Comparison of ENCODE assay signal across 8 cellular contexts in the genomic region with DNA sequence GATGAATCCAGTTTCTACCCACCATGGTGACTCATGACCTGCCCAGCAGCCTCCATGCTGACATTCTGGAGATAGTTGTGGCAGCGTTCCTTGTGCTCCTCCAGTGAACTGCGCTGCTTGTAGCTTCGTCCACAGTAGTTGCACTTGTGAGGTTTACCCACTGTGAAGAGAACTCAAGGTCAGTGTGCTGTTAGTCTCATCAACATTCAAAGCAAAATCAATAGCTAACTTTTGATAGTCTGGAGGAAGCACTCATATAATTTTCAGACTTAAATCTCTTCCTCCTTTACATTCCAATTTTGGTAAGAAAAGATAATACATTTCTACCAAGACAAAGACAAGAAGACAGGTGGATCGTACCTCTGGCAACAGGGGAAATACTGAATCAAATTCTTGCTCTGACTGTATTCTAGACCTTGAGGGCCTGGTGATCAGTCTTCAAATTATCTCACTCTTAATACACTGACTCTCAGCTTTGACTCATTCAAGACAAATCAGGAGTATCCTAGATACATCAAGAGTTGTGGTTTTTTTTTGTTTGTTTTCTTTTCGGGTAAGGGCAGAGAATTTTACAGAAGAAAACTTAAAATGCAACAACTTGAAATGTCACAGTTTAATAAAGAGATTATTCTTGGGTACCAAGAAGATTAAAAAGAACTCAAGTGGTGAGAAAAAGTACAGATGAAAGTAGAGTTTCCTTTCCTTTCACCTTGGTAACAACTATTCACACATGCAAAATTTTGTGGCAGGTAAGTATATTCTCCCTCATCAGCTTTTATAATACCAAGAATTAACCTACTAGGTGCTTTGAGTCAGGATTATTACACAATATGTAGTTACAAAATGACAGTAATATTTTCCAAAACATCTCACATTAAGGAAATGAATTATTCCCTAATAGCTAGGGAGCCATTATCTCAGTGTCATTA.
A peak's percentile ranks its signal among the peaks of the same experiment; 100 is the strongest.
DNase-seq lines count a peak whose midpoint lies in the region; ATAC-seq lines count a peak whose summit lies in the region.

No MANE protein-coding gene starts in this region.

- H3K4me1 Mint-ChIP-seq in activated T-cell treated with anti-CD3 and anti-CD28 coated beads, Interleukin-2, amount 50 U/mL, for 24 hours (ENCODE audit: low read depth) = peaks cover 31% of the 10 kb centered on the region
- peaks cover 27% of the 10 kb centered on the region for H3K4me1 Mint-ChIP-seq in activated CD8-positive, alpha-beta T cell treated with anti-CD3 and anti-CD28 coated beads, Interleukin-2, amount 10 ng/mL, durations not matched to agents 7 days and 5 days (ENCODE audit: low read depth)
- H3K4me1 Mint-ChIP-seq in stimulated activated effector memory CD8-positive, alpha-beta T cell treated with anti-CD3 and anti-CD28 coated beads, Interleukin-12 subunit alpha, Interleukin-12 subunit beta, amount 100 ng/mL, for 72 hours = peaks cover 24% of the 10 kb centered on the region

- peak overlapping the region; percentile 0 for H3K4me3 Mint-ChIP-seq in activated T-cell treated with anti-CD3 and anti-CD28 coated beads, Interleukin-2, amount 50 U/mL, for 24 hours
- H3K4me3 Mint-ChIP-seq in activated CD8-positive, alpha-beta T cell treated with anti-CD3 and anti-CD28 coated beads, Interleukin-2, amount 10 ng/mL, durations not matched to agents 7 days and 5 days = no peak overlapping the region
- peak overlapping the region; percentile 44 for H3K4me3 Mint-ChIP-seq in stimulated activated effector memory CD8-positive, alpha-beta T cell treated with anti-CD3 and anti-CD28 coated beads, Interleukin-12 subunit alpha, Interleukin-12 subunit beta, amount 100 ng/mL, for 72 hours

- no peaks in the 10 kb centered on the region for H3K36me3 Mint-ChIP-seq in activated T-cell treated with anti-CD3 and anti-CD28 coated beads, Interleukin-2, amount 50 U/mL, for 24 hours (ENCODE audit: low read depth)
- peaks cover 32% of the 10 kb centered on the region for H3K36me3 Mint-ChIP-seq in activated CD8-positive, alpha-beta T cell treated with anti-CD3 and anti-CD28 coated beads, Interleukin-2, amount 10 ng/mL, durations not matched to agents 7 days and 5 days (ENCODE audit: low read depth)
- H3K36me3 Mint-ChIP-seq in stimulated activated effector memory CD8-positive, alpha-beta T cell treated with anti-CD3 and anti-CD28 coated beads, Interleukin-12 subunit alpha, Interleukin-12 subunit beta, amount 100 ng/mL, for 72 hours = peaks cover 60% of the 10 kb centered on the region

- peak; percentile 88 for ATAC-seq in HG02852 (IDR thresholded peaks at IDR 0.05; ENCODE audit: unreplicated experiment)
- peak; percentile 64 for ATAC-seq in activated CD8-positive, alpha-beta T cell treated with anti-CD3 and anti-CD28 coated beads, Interleukin-2, amount 10 ng/mL, durations not matched to agents 7 days and 5 days
- peak; percentile 99 for ATAC-seq in stimulated activated effector memory CD8-positive, alpha-beta T cell treated with anti-CD3 and anti-CD28 coated beads, Interleukin-12 subunit alpha, Interleukin-12 subunit beta, amount 100 ng/mL, for 72 hours

- H3K27me3 Mint-ChIP-seq in activated T-cell treated with anti-CD3 and anti-CD28 coated beads, Interleukin-2, amount 50 U/mL, for 24 hours = peaks cover 9% of the 10 kb centered on the region
- peaks cover 3% of the 10 kb centered on the region for H3K27me3 Mint-ChIP-seq in activated CD8-positive, alpha-beta T cell treated with anti-CD3 and anti-CD28 coated beads, Interleukin-2, amount 10 ng/mL, durations not matched to agents 7 days and 5 days (ENCODE audit: low read depth)

- CTCF ChIA-PET in activated CD8-positive, alpha-beta T cell treated with anti-CD3 and anti-CD28 coated beads, Interleukin-2, amount 10 ng/mL, durations not matched to agents 7 days and 5 days (lab: Charles Lee) = interaction anchor here (0.6 kb wide), 1 partner anchor 135 kb away, joined by 3 read pairs; no protein-coding TSS in a partner anchor

- peak overlapping the region; percentile 93 for H3K27ac Mint-ChIP-seq in activated T-cell treated with anti-CD3 and anti-CD28 coated beads, Interleukin-2, amount 50 U/mL, for 24 hours
- no peak overlapping the region for H3K27ac Mint-ChIP-seq in activated CD8-positive, alpha-beta T cell treated with anti-CD3 and anti-CD28 coated beads, Interleukin-2, amount 10 ng/mL, durations not matched to agents 7 days and 5 days
- H3K27ac Mint-ChIP-seq in stimulated activated effector memory CD8-positive, alpha-beta T cell treated with anti-CD3 and anti-CD28 coated beads, Interleukin-12 subunit alpha, Interleukin-12 subunit beta, amount 100 ng/mL, for 72 hours = peak overlapping the region; percentile 95

- POLR2A ChIA-PET in activated CD8-positive, alpha-beta T cell treated with anti-CD3 and anti-CD28 coated beads, Interleukin-2, amount 10 ng/mL, durations not matched to agents 7 days and 5 days (lab: Charles Lee) = no interaction called here

- H3K9me3 Mint-ChIP-seq in activated T-cell treated with anti-CD3 and anti-CD28 coated beads, Interleukin-2, amount 50 U/mL, for 24 hours = no peaks in the 10 kb centered on the region
- peaks cover 8% of the 10 kb centered on the region for H3K9me3 Mint-ChIP-seq in activated CD8-positive, alpha-beta T cell treated with anti-CD3 and anti-CD28 coated beads, Interleukin-2, amount 10 ng/mL, durations not matched to agents 7 days and 5 days (ENCODE audit: insufficient read depth)
- H3K9me3 Mint-ChIP-seq in stimulated activated effector memory CD8-positive, alpha-beta T cell treated with anti-CD3 and anti-CD28 coated beads, Interleukin-12 subunit alpha, Interleukin-12 subunit beta, amount 100 ng/mL, for 72 hours = no peaks in the 10 kb centered on the region

- DNase-seq in activated T-cell treated with anti-CD3 and anti-CD28 coated beads, Interleukin-2, amount 50 U/mL, for 24 hours = no peak
- no peak for DNase-seq in activated T-cell treated with anti-CD3 and anti-CD28 coated beads for 4 hours
- DNase-seq in activated CD8-positive, alpha-beta T cell treated with anti-CD3 and anti-CD28 coated beads, Interleukin-2, amount 10 ng/mL, durations not matched to agents 7 days and 5 days = no peak
- DNase-seq in stimulated activated effector memory CD8-positive, alpha-beta T cell treated with anti-CD3 and anti-CD28 coated beads, Interleukin-12 subunit alpha, Interleukin-12 subunit beta, amount 100 ng/mL, for 72 hours (ENCODE audit: low spot score in 2 of 2) = no peak
- no peak for DNase-seq in HK-2 (ENCODE audit: unreplicated experiment)
- no peak for DNase-seq in ureter (ENCODE audit: low spot score)
- DNase-seq in SKM-1 treated with dmso at 0.1 percent for 144 hours (lab: John Stamatoyannopoulos, UW; ENCODE audit: unreplicated experiment) = no peak
